Comparison of ENCODE assay signal across 17 cellular contexts in genomic region chr4:85866508-85866907, GRCh38.
DNase-seq lines count a peak whose midpoint lies in the region; ATAC-seq and TF ChIP-seq lines count a peak whose summit lies in the region.
"Had no signal": no experiment of that assay in that cellular context is flagged by ENCODE, and none has a peak within 500 bp of the region (broad histone marks: within the 10 kb centered on the region; RNA-seq: fewer than 3 reads in every experiment).

No MANE protein-coding gene starts in this region.

- WGBS in smooth muscle cell (ENCODE audit: low lambda C conversion rate): 83% methylated on average over 1 of the region's 1 CpG

- H3K36me3 ChIP-seq in ascending aorta (no peaks in the 10 kb centered on the region), subcutaneous abdominal adipose tissue (ENCODE audit: control insufficient read depth in 5 of 5, insufficient read depth in 5 of 5, low read length in 5 of 5) (no peaks in the 10 kb centered on the region), smooth muscle cell (ENCODE audit: low read depth) (no peaks in the 10 kb centered on the region)

- H3K79me2 ChIP-seq in smooth muscle cell (ENCODE audit: low read depth): no peaks in the 10 kb centered on the region

- no peak for TF ChIP-seq CTCF in ascending aorta (IDR thresholded peaks at IDR 0.05)
- TF ChIP-seq CTCF in smooth muscle cell (IDR thresholded peaks at IDR 0.05; ENCODE audit: borderline replicate concordance, insufficient read depth, poor library complexity, severe bottlenecking): no peak

- H3K27ac ChIP-seq in ascending aorta (peak overlapping the region; percentile 83 to 86), subcutaneous abdominal adipose tissue (ENCODE audit: low read depth, low read length) (peak overlapping the region; percentile 11), smooth muscle cell (ENCODE audit: low read depth) (no peak overlapping the region)
- H3K27ac ChIP-seq: PC-9 had no signal

- no peak for DNase-seq in ascending aorta (ENCODE audit: low spot score in 2 of 2)
- peak; percentile 17 for DNase-seq in kidney tubule cell (ENCODE audit: low spot score)
- no peak for DNase-seq in stimulated activated CD4-positive, alpha-beta T cell treated with anti-CD3 and anti-CD28 coated beads, Interleukin-2, amount 100 ng/mL, for 48 hours
- DNase-seq in NCI-H1930 (lab: John Stamatoyannopoulos, UW): no peak
- no peak for DNase-seq in smooth muscle cell (lab: John Stamatoyannopoulos, UW; ENCODE audit: unreplicated experiment)
- DNase-seq: activated CD8-positive, alpha-beta memory T cell treated with anti-CD3 and anti-CD28 coated beads for 24 hours; activated naive CD4-positive, alpha-beta T cell; CD4-positive, CD25-positive, alpha-beta regulatory T cell; DMS79 treated with DMSO at 0.1 percent for 48 hours; NCI-H1694 treated with DMSO at 0.1 percent for 48 hours; NCI-H526; PC-9; stimulated activated naive CD4-positive, alpha-beta T cell had no signal

- H3K4me1 ChIP-seq in ascending aorta (peaks cover 0 to 24% of the 10 kb centered on the region in 2 donors), subcutaneous abdominal adipose tissue (ENCODE audit: control insufficient read depth in 5 of 5, insufficient read depth in 5 of 5, low read length in 5 of 5) (peaks cover 3 to 21% (median 10%) of the 10 kb centered on the region in 5 donors), smooth muscle cell (ENCODE audit: low read depth) (peaks cover 4% of the 10 kb centered on the region)

- H3F3A ChIP-seq in smooth muscle cell (ENCODE audit: low read depth): no peaks in the 10 kb centered on the region

- H3K4me2 ChIP-seq in smooth muscle cell: no peak overlapping the region
- H3K4me2 ChIP-seq: PC-9 had no signal

- H3K4me3 ChIP-seq in ascending aorta: peak overlapping the region in 1 of 2 donors; percentile 31
- H3K4me3 ChIP-seq in subcutaneous abdominal adipose tissue (ENCODE audit: low read depth in 1 of 5, low read length in 5 of 5): no peak overlapping the region
- no peak overlapping the region for H3K4me3 ChIP-seq in smooth muscle cell
- H3K4me3 ChIP-seq: lung, PC-9 had no signal

- no peaks in the 10 kb centered on the region for H4K20me1 ChIP-seq in smooth muscle cell (ENCODE audit: low read depth)

- H2AFZ ChIP-seq in smooth muscle cell (ENCODE audit: low read depth): no peak overlapping the region
- H2AFZ ChIP-seq: PC-9 had no signal

- ATAC-seq in HG02588 (IDR thresholded peaks at IDR 0.05; ENCODE audit: unreplicated experiment): peak; percentile 69
- ATAC-seq in HG02623 (IDR thresholded peaks at IDR 0.05; ENCODE audit: unreplicated experiment): no peak

- intact Hi-C loops in ascending aorta (cut with DNase I): loop anchor here (2.0 to 5.0 kb wide), 4 partner anchors 26 to 84 kb away; no protein-coding TSS in a partner anchor

- H3K9me3 ChIP-seq in ascending aorta (no peaks in the 10 kb centered on the region), subcutaneous abdominal adipose tissue (ENCODE audit: control insufficient read depth in 5 of 5, low read length in 5 of 5) (no peaks in the 10 kb centered on the region), smooth muscle cell (replicated peaks; ENCODE audit: low read depth) (no peaks in the 10 kb centered on the region)

- no peaks in the 10 kb centered on the region for H3K27me3 ChIP-seq in ascending aorta
- no peaks in the 10 kb centered on the region for H3K27me3 ChIP-seq in subcutaneous abdominal adipose tissue (ENCODE audit: control insufficient read depth in 5 of 5, insufficient read depth in 4 of 5, low read length in 5 of 5)
- no peaks in the 10 kb centered on the region for H3K27me3 ChIP-seq in smooth muscle cell (ENCODE audit: low read depth)

- no peak overlapping the region for H3K9ac ChIP-seq in subcutaneous abdominal adipose tissue (ENCODE audit: low read length in 5 of 5)
- no peak overlapping the region for H3K9ac ChIP-seq in smooth muscle cell (ENCODE audit: low read depth)
